10 cellular contexts compared by ENCODE assay signal in the genomic region with DNA sequence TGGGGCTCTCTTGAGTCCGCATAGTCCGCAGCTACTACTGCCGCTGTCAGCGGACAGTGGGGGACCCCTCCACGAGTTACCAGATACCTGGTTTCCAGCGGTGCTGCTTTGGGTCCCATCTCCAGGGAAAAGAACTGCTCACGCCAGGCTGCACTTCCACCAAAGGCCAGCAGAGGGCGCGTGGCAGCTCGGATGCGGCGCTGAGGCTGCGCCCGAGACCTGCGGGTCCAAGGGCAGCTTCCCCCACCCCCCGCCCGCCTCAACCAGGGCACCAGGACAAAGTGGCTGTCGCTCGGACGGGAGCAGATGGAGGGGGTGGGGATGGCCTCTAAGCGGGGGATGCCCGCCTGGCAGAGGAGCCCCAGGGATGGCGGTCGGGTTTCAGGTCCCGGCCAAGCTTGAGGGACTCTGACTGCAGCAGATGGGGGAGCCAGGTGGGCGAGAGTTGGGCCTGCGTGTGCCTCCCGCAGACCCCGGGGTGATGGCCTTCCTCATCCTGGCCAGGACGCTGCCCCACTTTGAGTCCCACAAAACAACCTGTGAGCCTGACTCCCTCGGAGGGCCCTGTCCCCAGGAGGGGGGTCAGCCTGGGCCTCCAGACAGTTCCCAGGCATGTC. TPM values are rescaled to one million over a fixed set of nuclear protein-coding genes. Genes with fewer than 3 reads are reported as not detected.
A peak's percentile ranks its signal among the peaks of the same experiment; 100 is the strongest.
DNase-seq lines count a peak whose midpoint lies in the region; ATAC-seq and TF ChIP-seq lines count a peak whose summit lies in the region.
"Had no signal": no experiment of that assay in that cellular context is flagged by ENCODE, and none has a peak within 500 bp of the region (broad histone marks: within the 10 kb centered on the region; RNA-seq: fewer than 3 reads in every experiment).

No MANE protein-coding gene starts in this region.

- peaks cover 5 to 12% of the 10 kb centered on the region in 2 donors for H3K9me3 Mint-ChIP-seq in stimulated activated naive CD8-positive, alpha-beta T cell treated with anti-CD3 and anti-CD28 coated beads, Interleukin-15, amount 100 ng/mL, for 72 hours

- peak in 3 of 4 donors; percentile 18 to 55 (median 43) for ATAC-seq in heart left ventricle
- peak; percentile 11 for ATAC-seq in stimulated activated naive CD8-positive, alpha-beta T cell treated with anti-CD3 and anti-CD28 coated beads, Interleukin-15, amount 100 ng/mL, for 72 hours

- no peak for TF ChIP-seq POLR2A in heart left ventricle (IDR thresholded peaks at IDR 0.05)

- H3K4me1 ChIP-seq in heart left ventricle: peaks cover 0 to 8% (median 0%) of the 10 kb centered on the region in 12 donors
- H3K4me1 ChIP-seq: BLaER1 had no signal

- peaks cover 0 to 39% (median 17%) of the 10 kb centered on the region in 9 donors for H3K27me3 ChIP-seq in heart left ventricle
- H3K27me3 ChIP-seq: BLaER1 had no signal

- DNase-seq in NCI-H2227 (lab: John Stamatoyannopoulos, UW; ENCODE audit: unreplicated experiment): peak; percentile 61
- no peak for DNase-seq in NCI-H2227 treated with DMSO at 0.1 percent for 48 hours (lab: John Stamatoyannopoulos, UW)
- peak; percentile 51 for DNase-seq in activated T-cell treated with anti-CD3 and anti-CD28 coated beads, Interleukin-2, amount 50 U/mL, for 1 hour
- peak in 1 of 5 donors; percentile 32 for DNase-seq in heart left ventricle
- DNase-seq in stimulated activated naive CD8-positive, alpha-beta T cell treated with anti-CD3 and anti-CD28 coated beads, Interleukin-15, amount 100 ng/mL, for 72 hours: peak; percentile 32 to 33
- no peak for DNase-seq in 8988T
- DNase-seq in GM20000 (ENCODE audit: low spot score): no peak
- no peak for DNase-seq in NCI-H1048 (lab: John Stamatoyannopoulos, UW)

- peaks cover 0 to 17% (median 2%) of the 10 kb centered on the region in 12 donors for H3K9me3 ChIP-seq in heart left ventricle

- peaks cover 22% of the 10 kb centered on the region for H3K27me3 Mint-ChIP-seq in stimulated activated naive CD8-positive, alpha-beta T cell treated with anti-CD3 and anti-CD28 coated beads, Interleukin-15, amount 100 ng/mL, for 72 hours

- 21 to 70% (median 25%) methylated on average over 10 to 31 of the region's 31 CpGs for WGBS in heart left ventricle, 4 donors

- intact Hi-C loops in heart left ventricle (cut with DNase I): loop anchor here in 9 of 10 donors (1.0 to 5.0 kb wide), 5 partner anchors 434 to 438 kb away; no protein-coding TSS in a partner anchor

- H3K27ac Mint-ChIP-seq in stimulated activated naive CD8-positive, alpha-beta T cell treated with anti-CD3 and anti-CD28 coated beads, Interleukin-15, amount 100 ng/mL, for 72 hours: peak overlapping the region in 1 of 2 donors; percentile 19

- H3K36me3 ChIP-seq in heart left ventricle: no peaks in the 10 kb centered on the region
- H3K36me3 ChIP-seq: BLaER1 had no signal

- no peak overlapping the region for H3K4me3 ChIP-seq in heart left ventricle
- H3K4me3 ChIP-seq: BLaER1 had no signal

- TF ChIP-seq CTCF in heart left ventricle (IDR thresholded peaks at IDR 0.05) (peak; percentile 58 to 88 (median 80)), GM20000 (IDR thresholded peaks at IDR 0.05; ENCODE audit: extremely low read depth, missing control alignments) (no peak)

- no peak overlapping the region for H3K27ac ChIP-seq in heart left ventricle
- H3K27ac ChIP-seq: BLaER1 had no signal

- no peaks in the 10 kb centered on the region for H3K4me1 Mint-ChIP-seq in stimulated activated naive CD8-positive, alpha-beta T cell treated with anti-CD3 and anti-CD28 coated beads, Interleukin-15, amount 100 ng/mL, for 72 hours

- H3K4me3 Mint-ChIP-seq in stimulated activated naive CD8-positive, alpha-beta T cell treated with anti-CD3 and anti-CD28 coated beads, Interleukin-15, amount 100 ng/mL, for 72 hours: no peak overlapping the region

RNA-seq across cellular contexts. Expression of a gene that starts 23.8 kb away (rescaled TPM):
- not detected for total RNA-seq in heart left ventricle
- not detected for polyA plus RNA-seq in heart left ventricle
- total RNA-seq: urinary bladder had no signal
- polyA plus RNA-seq: urinary bladder had no signal

RNA-seq across cellular contexts. Expression of a gene that starts 45.0 kb away (rescaled TPM):
- total RNA-seq in heart left ventricle: not detected
- polyA plus RNA-seq in heart left ventricle: not detected
- total RNA-seq: urinary bladder had no signal
- polyA plus RNA-seq: urinary bladder had no signal

Comparison
In these comparisons a context has a peak if more than half of its experiments do, and no peak if none do; other contexts are left out.
1. DNase-seq: peak in NCI-H2227 (single experiment), activated T-cell treated with anti-CD3 and anti-CD28 coated beads, Interleukin-2, amount 50 U/mL, for 1 hour (single experiment) and stimulated activated naive CD8-positive, alpha-beta T cell treated with anti-CD3 and anti-CD28 coated beads, Interleukin-15, amount 100 ng/mL, for 72 hours (2 of 2); none in NCI-H2227 treated with DMSO at 0.1 percent for 48 hours (single experiment), 8988T (single experiment), GM20000 (single experiment) and NCI-H1048 (single experiment).